In genomic region chr15:69610858-69611257, GRCh38 we compare ENCODE assay signal across 22 cellular contexts.
"Had no signal": no experiment of that assay in that cellular context is flagged by ENCODE, and none has a peak within 500 bp of the region (broad histone marks: within the 10 kb centered on the region; RNA-seq: fewer than 3 reads in every experiment).

No MANE protein-coding gene starts in this region.

- H3K4me3 Mint-ChIP-seq: naive thymus-derived CD8-positive, alpha-beta T cell; nephron progenitor cell; stimulated activated effector memory CD8-positive, alpha-beta T cell treated with anti-CD3 and anti-CD28 coated beads, Interleukin-12 subunit alpha, Interleukin-12 subunit beta, amount 100 ng/mL, for 72 hours; type B pancreatic cell had no signal

- H3K27me3 ChIP-seq: gastrocnemius medialis, testis, tibial artery had no signal

- H3K4me1 Mint-ChIP-seq: nephron progenitor cell had no signal

- H3K36me3 ChIP-seq: gastrocnemius medialis, tibial artery had no signal

- ATAC-seq: esophagus mucosa; naive thymus-derived CD8-positive, alpha-beta T cell; stimulated activated effector memory CD8-positive, alpha-beta T cell treated with anti-CD3 and anti-CD28 coated beads, Interleukin-12 subunit alpha, Interleukin-12 subunit beta, amount 100 ng/mL, for 72 hours; stimulated activated naive CD8-positive, alpha-beta T cell treated with anti-CD3 and anti-CD28 coated beads, Interleukin-15, Interleukin-2, amounts not matched to agents 100 U/mL and 50 U/mL, for 24 hours had no signal

- H3K27ac ChIP-seq: dorsolateral prefrontal cortex, epithelial cell of prostate, gastrocnemius medialis, parathyroid adenoma, testis, tibial artery had no signal

- H3K4me3 ChIP-seq: dorsolateral prefrontal cortex, gastrocnemius medialis, smooth muscle cell, testis, tibial artery had no signal

- H3K27ac Mint-ChIP-seq: nephron progenitor cell; progenitor cell of endocrine pancreas; stimulated activated effector memory CD8-positive, alpha-beta T cell treated with anti-CD3 and anti-CD28 coated beads, Interleukin-12 subunit alpha, Interleukin-12 subunit beta, amount 100 ng/mL, for 72 hours; type B pancreatic cell had no signal

- H3K9me3 Mint-ChIP-seq: naive thymus-derived CD8-positive, alpha-beta T cell; nephron progenitor cell; stimulated activated effector memory CD8-positive, alpha-beta T cell treated with anti-CD3 and anti-CD28 coated beads, Interleukin-12 subunit alpha, Interleukin-12 subunit beta, amount 100 ng/mL, for 72 hours; type B pancreatic cell had no signal

- DNase-seq: cortex of kidney; dorsolateral prefrontal cortex; effector CD4-positive, alpha-beta T cell; foreskin fibroblast; gastrocnemius medialis; mesendoderm; naive thymus-derived CD8-positive, alpha-beta T cell; nephron progenitor cell; stimulated activated CD4-positive, alpha-beta T cell treated with anti-CD3 and anti-CD28 coated beads, Interleukin-12 subunit alpha, Interleukin-12 subunit beta, amount 100 ng/mL, for 4 hours; stimulated activated CD4-positive, alpha-beta T cell treated with anti-CD3 and anti-CD28 coated beads, Interleukin-1b, Interleukin-23, amount 100 ng/mL, for 48 hours; stimulated activated CD4-positive, alpha-beta T cell treated with anti-CD3 and anti-CD28 coated beads, Interleukin-4, amount 100 ng/mL, for 1 hour; stimulated activated naive CD8-positive, alpha-beta T cell treated with anti-CD3 and anti-CD28 coated beads, Interleukin-15, Interleukin-2, amounts not matched to agents 100 U/mL and 50 U/mL, for 24 hours; substantia nigra; testis; tibial artery had no signal

- H3K36me3 Mint-ChIP-seq: naive thymus-derived CD8-positive, alpha-beta T cell; stimulated activated effector memory CD8-positive, alpha-beta T cell treated with anti-CD3 and anti-CD28 coated beads, Interleukin-12 subunit alpha, Interleukin-12 subunit beta, amount 100 ng/mL, for 72 hours; type B pancreatic cell had no signal
